22 cellular contexts compared by ENCODE assay signal in the genomic region with DNA sequence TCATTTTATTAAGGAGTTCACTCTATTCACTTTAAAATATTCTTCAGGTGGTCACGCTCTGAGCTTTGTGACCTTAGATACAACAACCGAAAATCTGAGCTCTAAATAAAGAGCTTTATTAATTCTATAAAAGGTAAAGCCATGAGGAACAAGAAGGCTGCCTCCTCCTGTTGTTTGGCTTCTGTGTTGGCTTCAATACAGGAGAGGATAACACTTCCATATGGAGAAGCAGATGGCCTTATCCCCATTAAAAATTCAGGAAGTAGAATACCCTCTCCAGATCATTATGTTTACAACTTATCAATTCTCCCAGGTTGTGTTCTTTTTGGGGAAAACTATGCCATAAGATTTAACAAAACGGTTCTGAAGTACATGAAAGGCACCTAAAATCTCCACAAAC.
DNase-seq lines count a peak whose midpoint lies in the region; ATAC-seq and TF ChIP-seq lines count a peak whose summit lies in the region.
"Had no signal": no experiment of that assay in that cellular context is flagged by ENCODE, and none has a peak within 500 bp of the region (broad histone marks: within the 10 kb centered on the region; RNA-seq: fewer than 3 reads in every experiment).

No MANE protein-coding gene starts in this region.

- peak overlapping the region in 2 of 5 experiments; percentile 36 to 47 for H3K4me3 Mint-ChIP-seq in brain
- no peak overlapping the region for H3K4me3 Mint-ChIP-seq in activated T-cell treated with anti-CD3 and anti-CD28 coated beads, Interleukin-2, amount 50 U/mL, for 4 hours
- H3K4me3 Mint-ChIP-seq: CD8-positive, alpha-beta T cell; H9; HFFc6 had no signal

- no peaks in the 10 kb centered on the region for H3F3A ChIP-seq in GM23248 (ENCODE audit: insufficient read depth)

- peaks cover 20% of the 10 kb centered on the region for H3K36me3 Mint-ChIP-seq in brain
- H3K36me3 Mint-ChIP-seq in activated T-cell treated with anti-CD3 and anti-CD28 coated beads, Interleukin-2, amount 50 U/mL, for 4 hours (ENCODE audit: insufficient read depth) = peaks cover 35% of the 10 kb centered on the region

- peak; percentile 55 for DNase-seq in D341Med (ENCODE audit: low spot score)
- DNase-seq in NCI-H1694 (lab: John Stamatoyannopoulos, UW) = peak; percentile 79
- peak; percentile 84 to 91 for DNase-seq in NCI-H524 (lab: John Stamatoyannopoulos, UW)
- no peak for DNase-seq in GM23248
- DNase-seq in EL = no peak
- DNase-seq in COLO829 (ENCODE audit: low spot score) = no peak
- no peak for DNase-seq in activated T-cell treated with anti-CD3 and anti-CD28 coated beads, Interleukin-2, amount 50 U/mL, for 4 hours
- DNase-seq: AML-193; CD8-positive, alpha-beta T cell; DMS79 treated with DMSO at 0.1 percent for 48 hours; H9; HFFc6; MG63; NCI-H1436; NCI-H2029; NCI-H774; PC-3; SHP77; SK-N-SH; T-helper 2 cell had no signal

- peak overlapping the region; percentile 34 to 89 (median 45) for H3K27ac Mint-ChIP-seq in brain
- H3K27ac Mint-ChIP-seq: CD8-positive, alpha-beta T cell; HFFc6 had no signal

- no peak overlapping the region for H3K27ac ChIP-seq in GM23248

- peaks cover 27% of the 10 kb centered on the region for H3K4me1 Mint-ChIP-seq in brain
- peaks cover 6% of the 10 kb centered on the region for H3K4me1 Mint-ChIP-seq in activated T-cell treated with anti-CD3 and anti-CD28 coated beads, Interleukin-2, amount 50 U/mL, for 4 hours (ENCODE audit: low read depth)

- no peak for ATAC-seq in activated T-cell treated with anti-CD3 and anti-CD28 coated beads, Interleukin-2, amount 50 U/mL, for 4 hours
- ATAC-seq: CD8-positive, alpha-beta T cell; K562; PC-3 had no signal

- no peaks in the 10 kb centered on the region for H4K20me1 ChIP-seq in GM23248 (ENCODE audit: insufficient read depth)

- no peak overlapping the region for H3K4me2 ChIP-seq in GM23248 (ENCODE audit: unreplicated experiment)
- H3K4me2 ChIP-seq: SK-N-SH had no signal

- no peak overlapping the region for H3K9ac ChIP-seq in GM23248
- H3K9ac ChIP-seq: SK-N-SH had no signal

- no peaks in the 10 kb centered on the region for H3K9me2 ChIP-seq in GM23248 (ENCODE audit: insufficient read depth)
- H3K9me2 ChIP-seq: SK-N-SH had no signal

- no peaks in the 10 kb centered on the region for H3K9me3 ChIP-seq in GM23248 (ENCODE audit: low read depth)
- H3K9me3 ChIP-seq: SK-N-SH had no signal

- peaks cover 15% of the 10 kb centered on the region; the same call in 1 of the 2 replicates for H3K36me3 ChIP-seq in GM23248 (ENCODE audit: low read depth)
- H3K36me3 ChIP-seq: MG63 had no signal

- H3K27me3 ChIP-seq in GM23248 (replicated peaks; ENCODE audit: insufficient read depth) = no peaks in the 10 kb centered on the region
- H3K27me3 ChIP-seq: MG63 had no signal

- no peaks in the 10 kb centered on the region for H3K79me2 ChIP-seq in GM23248 (ENCODE audit: insufficient read depth)

- in situ Hi-C loops in GM23248 (cut with MboI) = no loop called here

- H3K4me3 ChIP-seq in GM23248 = no peak overlapping the region
- H3K4me3 ChIP-seq: K562, MG63 had no signal

- TF ChIP-seq CTCF in brain (conservative IDR thresholded peaks at IDR 0.05) = no peak

- no peaks in the 10 kb centered on the region for H3K27me3 Mint-ChIP-seq in brain
- H3K27me3 Mint-ChIP-seq in activated T-cell treated with anti-CD3 and anti-CD28 coated beads, Interleukin-2, amount 50 U/mL, for 4 hours (ENCODE audit: low read depth) = no peaks in the 10 kb centered on the region

- H2AFZ ChIP-seq in GM23248 = no peak overlapping the region

- 70 to 74% methylated on average over 3 of the region's 3 CpGs for WGBS in GM23248 (ENCODE audit: low coverage in 1 of 2, low lambda C conversion rate in 2 of 2, missing lambda C conversion rate in 2 of 2), 2 experiments

- H3K9me3 Mint-ChIP-seq in brain = peaks cover 0 to 12% (median 0%) of the 10 kb centered on the region in 5 experiments
- no peaks in the 10 kb centered on the region for H3K9me3 Mint-ChIP-seq in activated T-cell treated with anti-CD3 and anti-CD28 coated beads, Interleukin-2, amount 50 U/mL, for 4 hours
- H3K9me3 Mint-ChIP-seq: CD8-positive, alpha-beta T cell; H9; HFFc6 had no signal

- H3K4me1 ChIP-seq in GM23248 (ENCODE audit: insufficient read depth) = no peaks in the 10 kb centered on the region

Comparison
In these comparisons a context has a peak if more than half of its experiments do, and no peak if none do; other contexts are left out.
1. DNase-seq: peak in D341Med (single experiment), NCI-H1694 (single experiment) and NCI-H524 (2 of 2); none in GM23248 (single experiment), EL (single experiment), COLO829 (single experiment) and activated T-cell treated with anti-CD3 and anti-CD28 coated beads, Interleukin-2, amount 50 U/mL, for 4 hours (single experiment).